ENCODE assay signal across 18 cellular contexts in genomic region chr21:33703750-33704606, GRCh38.
DNase-seq lines count a peak whose midpoint lies in the region; ATAC-seq, FAIRE-seq and TF ChIP-seq lines count a peak whose summit lies in the region.
"Had no signal": no experiment of that assay in that cellular context is flagged by ENCODE, and none has a peak within 500 bp of the region (broad histone marks: within the 10 kb centered on the region; RNA-seq: fewer than 3 reads in every experiment).

No MANE protein-coding gene starts in this region.

- FAIRE-seq in astrocyte (lab: Jason Lieb, UNC): no peak
- FAIRE-seq in kidney (lab: Jason Lieb, UNC): no peak
- FAIRE-seq: A549, colon, keratinocyte, urothelium cell line had no signal

- peaks cover 3% of the 10 kb centered on the region for H3K9me3 Mint-ChIP-seq in activated CD4-positive, alpha-beta memory T cell treated with anti-CD3 and anti-CD28 coated beads, Interleukin-2, amount 10 ng/mL, durations not matched to agents 7 days and 5 days
- peaks cover 3% of the 10 kb centered on the region for H3K9me3 Mint-ChIP-seq in activated CD4-positive, alpha-beta memory T cell treated with anti-CD3 and anti-CD28 coated beads for 36 hours
- H3K9me3 Mint-ChIP-seq in astrocyte (ENCODE audit: unreplicated experiment) (no peaks in the 10 kb centered on the region), progenitor cell of endocrine pancreas (ENCODE audit: low read depth) (peaks cover 11% of the 10 kb centered on the region)

- POLR2A ChIA-PET in activated CD4-positive, alpha-beta memory T cell treated with anti-CD3 and anti-CD28 coated beads, Interleukin-2, amount 10 ng/mL, durations not matched to agents 7 days and 5 days (lab: Charles Lee): no interaction called here
- POLR2A ChIA-PET in activated CD4-positive, alpha-beta memory T cell treated with anti-CD3 and anti-CD28 coated beads for 36 hours (lab: Charles Lee): no interaction called here

- H3K27me3 Mint-ChIP-seq in activated CD4-positive, alpha-beta memory T cell treated with anti-CD3 and anti-CD28 coated beads, Interleukin-2, amount 10 ng/mL, durations not matched to agents 7 days and 5 days: no peaks in the 10 kb centered on the region
- H3K27me3 Mint-ChIP-seq in activated CD4-positive, alpha-beta memory T cell treated with anti-CD3 and anti-CD28 coated beads for 36 hours: no peaks in the 10 kb centered on the region
- H3K27me3 Mint-ChIP-seq in astrocyte (ENCODE audit: low read depth, unreplicated experiment) (no peaks in the 10 kb centered on the region), progenitor cell of endocrine pancreas (no peaks in the 10 kb centered on the region)

- intact Hi-C loops in activated CD4-positive, alpha-beta memory T cell treated with anti-CD3 and anti-CD28 coated beads for 36 hours (cut with micrococcal nuclease): no loop called here
- intact Hi-C loops in kidney (cut with DNase I): no loop called here

- no peak overlapping the region for H2AFZ ChIP-seq in astrocyte (ENCODE audit: low read depth, low read length)

- H3K4me1 Mint-ChIP-seq in activated CD4-positive, alpha-beta memory T cell treated with anti-CD3 and anti-CD28 coated beads, Interleukin-2, amount 10 ng/mL, durations not matched to agents 7 days and 5 days: peaks cover 8% of the 10 kb centered on the region
- H3K4me1 Mint-ChIP-seq in activated CD4-positive, alpha-beta memory T cell treated with anti-CD3 and anti-CD28 coated beads for 36 hours (ENCODE audit: low read depth): no peaks in the 10 kb centered on the region
- H3K4me1 Mint-ChIP-seq in astrocyte (ENCODE audit: low read depth, unreplicated experiment) (peaks cover 13% of the 10 kb centered on the region), progenitor cell of endocrine pancreas (ENCODE audit: low read depth) (peaks cover 13% of the 10 kb centered on the region)
- H3K4me1 Mint-ChIP-seq: activated naive CD8-positive, alpha-beta T cell treated with anti-CD3 and anti-CD28 coated beads for 36 hours had no signal

- H3K4me1 ChIP-seq in astrocyte (ENCODE audit: insufficient read depth, low read length) (no peaks in the 10 kb centered on the region), kidney (ENCODE audit: control insufficient read depth in 1 of 2, insufficient read depth in 1 of 2, low read depth in 1 of 2, low read length in 2 of 2) (peaks cover 0 to 3% of the 10 kb centered on the region in 2 donors)
- H3K4me1 ChIP-seq: A549, Peyer's patch had no signal

- no peak overlapping the region for H3K27ac ChIP-seq in astrocyte (ENCODE audit: low read depth, low read length)
- peak overlapping the region in 1 of 2 donors; percentile 41 for H3K27ac ChIP-seq in kidney (ENCODE audit: low read depth in 2 of 2, low read length in 2 of 2)
- H3K27ac ChIP-seq: A549, Peyer's patch had no signal

- no peak for DNase-seq in activated CD4-positive, alpha-beta memory T cell treated with anti-CD3 and anti-CD28 coated beads, Interleukin-2, amount 10 ng/mL, durations not matched to agents 7 days and 5 days
- no peak for DNase-seq in activated CD4-positive, alpha-beta memory T cell treated with anti-CD3 and anti-CD28 coated beads for 36 hours
- no peak for DNase-seq in astrocyte (ENCODE audit: low read depth)
- no peak for DNase-seq in kidney
- no peak for DNase-seq in progenitor cell of endocrine pancreas (ENCODE audit: low spot score, unreplicated experiment)
- no peak for DNase-seq in NCI-H2171 (lab: John Stamatoyannopoulos, UW)
- no peak for DNase-seq in NCI-H1105 treated with DMSO at 0.1 percent for 48 hours (lab: John Stamatoyannopoulos, UW)
- DNase-seq: activated CD4-positive, alpha-beta T cell treated with anti-CD3 and anti-CD28 coated beads, Interleukin-2, amount 50 U/mL, for 4 hours; activated naive CD8-positive, alpha-beta T cell treated with anti-CD3 and anti-CD28 coated beads for 36 hours; NCI-H1048; NCI-H226; Peyer's patch had no signal

- CTCF ChIA-PET in activated CD4-positive, alpha-beta memory T cell treated with anti-CD3 and anti-CD28 coated beads, Interleukin-2, amount 10 ng/mL, durations not matched to agents 7 days and 5 days (lab: Charles Lee): no interaction called here
- CTCF ChIA-PET in activated CD4-positive, alpha-beta memory T cell treated with anti-CD3 and anti-CD28 coated beads for 36 hours (lab: Charles Lee): no interaction called here

- H3K9me3 ChIP-seq in astrocyte (ENCODE audit: insufficient read depth, low read depth, low read length) (no peaks in the 10 kb centered on the region), kidney (ENCODE audit: control insufficient read depth in 1 of 2, low read length in 2 of 2) (peaks cover 3 to 6% of the 10 kb centered on the region in 2 donors)
- H3K9me3 ChIP-seq: Peyer's patch had no signal

- H3K4me3 ChIP-seq in astrocyte (ENCODE audit: insufficient read depth, low read depth, low read length): no peak overlapping the region
- H3K4me3 ChIP-seq in kidney (ENCODE audit: low read length in 2 of 2): peak overlapping the region in 1 of 2 donors; percentile 12
- H3K4me3 ChIP-seq: A549, Peyer's patch had no signal

- peaks cover 20% of the 10 kb centered on the region for H4K20me1 ChIP-seq in astrocyte (ENCODE audit: insufficient read depth, low read length)

- H3K4me3 Mint-ChIP-seq in activated CD4-positive, alpha-beta memory T cell treated with anti-CD3 and anti-CD28 coated beads, Interleukin-2, amount 10 ng/mL, durations not matched to agents 7 days and 5 days: peak overlapping the region; percentile 18
- H3K4me3 Mint-ChIP-seq in activated CD4-positive, alpha-beta memory T cell treated with anti-CD3 and anti-CD28 coated beads for 36 hours: no peak overlapping the region
- no peak overlapping the region for H3K4me3 Mint-ChIP-seq in astrocyte (ENCODE audit: unreplicated experiment)
- H3K4me3 Mint-ChIP-seq in progenitor cell of endocrine pancreas (ENCODE audit: low read depth): no peak overlapping the region
- H3K4me3 Mint-ChIP-seq: activated naive CD8-positive, alpha-beta T cell treated with anti-CD3 and anti-CD28 coated beads for 36 hours; T-helper 2 cell treated with Interferon-gamma antibody and Interleukin-4, amounts not matched to agents 5 μg/mL and 100 μg/mL, for 36 hours had no signal

- H3K79me2 ChIP-seq in astrocyte (ENCODE audit: insufficient read depth, low read length): peaks cover 61% of the 10 kb centered on the region

- H3K27ac Mint-ChIP-seq in activated CD4-positive, alpha-beta memory T cell treated with anti-CD3 and anti-CD28 coated beads, Interleukin-2, amount 10 ng/mL, durations not matched to agents 7 days and 5 days: peak overlapping the region; percentile 18
- no peak overlapping the region for H3K27ac Mint-ChIP-seq in activated CD4-positive, alpha-beta memory T cell treated with anti-CD3 and anti-CD28 coated beads for 36 hours
- H3K27ac Mint-ChIP-seq in astrocyte (ENCODE audit: unreplicated experiment) (peak overlapping the region; percentile 75), progenitor cell of endocrine pancreas (peak overlapping the region; percentile 95)
- H3K27ac Mint-ChIP-seq: activated naive CD8-positive, alpha-beta T cell treated with anti-CD3 and anti-CD28 coated beads for 36 hours; T-helper 2 cell treated with Interferon-gamma antibody and Interleukin-4, amounts not matched to agents 5 μg/mL and 100 μg/mL, for 36 hours had no signal

- no peak for ATAC-seq in HG03280 (IDR thresholded peaks at IDR 0.05; ENCODE audit: unreplicated experiment)
- ATAC-seq: A549 had no signal

- H3K4me2 ChIP-seq in astrocyte (ENCODE audit: low read length): peak overlapping the region; percentile 16
- H3K4me2 ChIP-seq: A549 had no signal

- TF ChIP-seq CTCF in astrocyte (IDR thresholded peaks at IDR 0.05; ENCODE audit: insufficient read depth, low read depth, low read length) (no peak), kidney (IDR thresholded peaks at IDR 0.05; ENCODE audit: borderline replicate concordance, extremely low read depth, insufficient read depth) (no peak), progenitor cell of endocrine pancreas (IDR thresholded peaks at IDR 0.05; ENCODE audit: unreplicated experiment) (no peak)

- peaks cover 3% of the 10 kb centered on the region for H3K36me3 Mint-ChIP-seq in activated CD4-positive, alpha-beta memory T cell treated with anti-CD3 and anti-CD28 coated beads, Interleukin-2, amount 10 ng/mL, durations not matched to agents 7 days and 5 days (ENCODE audit: low read depth)
- H3K36me3 Mint-ChIP-seq in activated CD4-positive, alpha-beta memory T cell treated with anti-CD3 and anti-CD28 coated beads for 36 hours: peaks cover 2% of the 10 kb centered on the region
- H3K36me3 Mint-ChIP-seq in astrocyte (ENCODE audit: low read depth, unreplicated experiment) (peaks cover 4% of the 10 kb centered on the region), progenitor cell of endocrine pancreas (ENCODE audit: insufficient read depth) (peaks cover 12% of the 10 kb centered on the region)

- H3K36me3 ChIP-seq in astrocyte (ENCODE audit: insufficient read depth, low read length) (no peaks in the 10 kb centered on the region), kidney (ENCODE audit: control insufficient read depth in 1 of 2, insufficient read depth in 2 of 2, low read length in 2 of 2) (no peaks in the 10 kb centered on the region)
- H3K36me3 ChIP-seq: Peyer's patch had no signal

- H3K27me3 ChIP-seq in astrocyte (ENCODE audit: insufficient read depth, low read length): no peaks in the 10 kb centered on the region
- H3K27me3 ChIP-seq: Peyer's patch had no signal

- H3K9ac ChIP-seq in astrocyte (ENCODE audit: low read length): peak overlapping the region; percentile 24
- peak overlapping the region; percentile 14 to 17 for H3K9ac ChIP-seq in kidney (ENCODE audit: low read length in 2 of 2)
